ENCODE assay signal across 23 cellular contexts in genomic region chr2:77552956-77553355, GRCh38. TPM values are rescaled to one million over a fixed set of nuclear protein-coding genes. Genes with fewer than 3 reads are reported as not detected.
DNase-seq lines count a peak whose midpoint lies in the region; TF ChIP-seq lines count a peak whose summit lies in the region.
"Had no signal": no experiment of that assay in that cellular context is flagged by ENCODE, and none has a peak within 500 bp of the region (broad histone marks: within the 10 kb centered on the region; RNA-seq: fewer than 3 reads in every experiment).

No MANE protein-coding gene starts in this region.

- H3K4me3 Mint-ChIP-seq in nephron, result peak overlapping the region in 1 of 3 experiments; percentile 11
- H3K4me3 Mint-ChIP-seq: CD8-positive, alpha-beta T cell; stimulated activated effector memory CD8-positive, alpha-beta T cell treated with anti-CD3 and anti-CD28 coated beads, Interleukin-12 subunit alpha, Interleukin-12 subunit beta, amount 100 ng/mL, for 72 hours had no signal

- DNase-seq in AG08396 (ENCODE audit: low spot score), result peak; percentile 1
- peak; percentile 23 for DNase-seq in Daoy (ENCODE audit: low read depth)
- DNase-seq in astrocyte of the hippocampus (ENCODE audit: low read depth, low spot score), result peak; percentile 89
- DNase-seq in G401 (ENCODE audit: low spot score), result no peak
- no peak for DNase-seq in activated CD4-positive, alpha-beta T cell treated with anti-CD3 and anti-CD28 coated beads for 48 hours
- DNase-seq in NCI-H1048 (lab: John Stamatoyannopoulos, UW), result no peak
- DNase-seq in cerebellar cortex (ENCODE audit: low spot score), result no peak
- DNase-seq: activated CD4-positive, alpha-beta T cell treated with anti-CD3 and anti-CD28 coated beads, Interleukin-2, amount 50 U/mL, for 4 hours; activated gamma-delta T cell; CD8-positive, alpha-beta T cell; foreskin fibroblast; HCEC 1CT; KG1; mammary epithelial cell; NCI-H2081; posterior cingulate gyrus; SIG-M5; testis had no signal

- H3K4me1 Mint-ChIP-seq in nephron, result peaks cover 5% of the 10 kb centered on the region
- H3K4me1 Mint-ChIP-seq: stimulated activated effector memory CD8-positive, alpha-beta T cell treated with anti-CD3 and anti-CD28 coated beads, Interleukin-12 subunit alpha, Interleukin-12 subunit beta, amount 100 ng/mL, for 72 hours had no signal

- H3K9me3 Mint-ChIP-seq in nephron, result peaks cover 6% of the 10 kb centered on the region

- no peaks in the 10 kb centered on the region for H3K36me3 Mint-ChIP-seq in nephron (ENCODE audit: low read depth)
- H3K36me3 Mint-ChIP-seq: CD8-positive, alpha-beta T cell; stimulated activated effector memory CD8-positive, alpha-beta T cell treated with anti-CD3 and anti-CD28 coated beads, Interleukin-12 subunit alpha, Interleukin-12 subunit beta, amount 100 ng/mL, for 72 hours had no signal

- H3K27ac Mint-ChIP-seq in nephron, result peak overlapping the region; percentile 76 to 92 (median 89)
- H3K27ac Mint-ChIP-seq: CD8-positive, alpha-beta T cell; stimulated activated effector memory CD8-positive, alpha-beta T cell treated with anti-CD3 and anti-CD28 coated beads, Interleukin-12 subunit alpha, Interleukin-12 subunit beta, amount 100 ng/mL, for 72 hours had no signal

- in situ Hi-C loops in G401 (cut with HindIII; ENCODE audit: low sequenced_read_pairs), result no loop called here

- TF ChIP-seq CTCF in nephron (IDR thresholded peaks at IDR 0.05; ENCODE audit: unreplicated experiment in 3 of 3), result no peak

- H3K27me3 Mint-ChIP-seq in nephron (ENCODE audit: low read depth), result no peaks in the 10 kb centered on the region

RNA-seq across cellular contexts. Expression of gene LRRTM4, which starts 30.8 kb away (rescaled TPM):
- total RNA-seq in Daoy (2014; rRNA removed; shearing (Covaris generic)), result 0.29 TPM in 1 of 2 replicates, not detected in the other
- not detected in 2 replicates for total RNA-seq in G401 (2014; rRNA removed; shearing (Covaris generic))
- total RNA-seq: CD8-positive, alpha-beta T cell; dermis microvascular lymphatic vessel endothelial cell; HT-29; mammary epithelial cell; T-helper 1 cell treated with Interleukin-12 subunit alpha and Interleukin-12 subunit beta and Interleukin-4 antibody, amounts not matched to agents 30 ng/mL and 1 ng/mL, for 36 hours had no signal

Comparison
In these comparisons a context has a peak if more than half of its experiments do, and no peak if none do; other contexts are left out.
1. DNase-seq: peak in AG08396 (single experiment), Daoy (single experiment) and astrocyte of the hippocampus (single experiment); none in G401 (single experiment), activated CD4-positive, alpha-beta T cell treated with anti-CD3 and anti-CD28 coated beads for 48 hours (single experiment), NCI-H1048 (single experiment) and cerebellar cortex (single experiment).